8 cellular contexts compared by ENCODE assay signal in the genomic region with DNA sequence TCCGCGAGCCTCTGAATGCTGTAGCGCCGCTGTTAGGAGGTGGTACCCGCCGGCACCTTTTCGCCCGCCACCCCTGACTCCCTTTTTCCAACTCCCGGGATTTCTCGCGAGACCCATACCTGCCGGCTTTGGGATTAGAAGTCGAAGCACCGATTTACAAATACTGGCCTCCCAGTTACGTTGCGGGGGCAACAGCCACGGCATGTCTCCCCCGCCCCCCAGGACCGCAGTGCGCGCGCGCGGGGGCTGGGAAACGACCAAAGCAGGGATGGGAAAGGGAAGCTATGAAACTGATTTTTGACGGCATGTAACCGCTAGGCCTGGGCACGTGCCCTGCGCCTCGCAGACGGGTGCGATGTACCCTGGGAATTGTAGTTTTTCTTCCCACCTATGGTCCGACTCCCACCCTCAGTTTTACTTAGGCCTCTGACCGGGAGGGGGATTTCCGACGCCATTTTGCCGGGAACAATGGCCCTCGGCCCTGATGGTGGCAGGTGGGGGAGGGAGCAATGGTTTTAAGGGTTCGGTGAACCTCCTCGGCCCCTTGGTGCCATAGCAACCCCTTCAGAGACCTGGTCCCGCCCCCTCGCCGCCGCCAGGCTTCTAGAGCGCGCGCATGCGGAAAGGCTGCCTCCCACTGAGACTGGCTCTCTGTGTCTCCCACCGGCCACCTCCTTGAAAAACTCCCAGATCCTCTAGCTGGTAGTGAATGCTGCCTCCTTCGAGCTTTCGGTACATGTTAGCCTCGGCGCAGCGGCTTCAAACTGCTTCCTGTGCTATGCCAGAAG. TPM values are rescaled to one million over a fixed set of nuclear protein-coding genes. Genes with fewer than 3 reads are reported as not detected.
DNase-seq lines count a peak whose midpoint lies in the region; ATAC-seq lines count a peak whose summit lies in the region.

No MANE protein-coding gene starts in this region.

- H3K9ac ChIP-seq in Karpas-422 (ENCODE audit: low read length): no peak overlapping the region

- peak; percentile 85 for DNase-seq in NCI-H1436 (lab: John Stamatoyannopoulos, UW)
- DNase-seq in activated CD4-positive, alpha-beta T cell treated with anti-CD3 and anti-CD28 coated beads for 4 hours: peak; percentile 35 to 44
- peak; percentile 53 for DNase-seq in dedifferentiated amniotic fluid mesenchymal stem cell (ENCODE audit: extremely low spot score)
- DNase-seq in left lobe of liver (ENCODE audit: low spot score): peak; percentile 52
- peak; percentile 41 to 57 for DNase-seq in stimulated activated CD4-positive, alpha-beta T cell treated with anti-CD3 and anti-CD28 coated beads, Interleukin-2, amount 100 ng/mL, for 24 hours
- DNase-seq in Karpas-422: no peak

- no peaks in the 10 kb centered on the region for H3K27me3 ChIP-seq in Karpas-422 (ENCODE audit: low read length)

- H3K9me2 ChIP-seq in Karpas-422 (replicated peaks; ENCODE audit: insufficient read depth, low read length): no peaks in the 10 kb centered on the region

- ATAC-seq in left lobe of liver: peak; percentile 45
- no peak for ATAC-seq in HG03045 (IDR thresholded peaks at IDR 0.05; ENCODE audit: unreplicated experiment)

- H2AFZ ChIP-seq in Karpas-422 (ENCODE audit: low read length): no peak overlapping the region

- no peaks in the 10 kb centered on the region for H3K79me2 ChIP-seq in Karpas-422 (ENCODE audit: low read length)

- no peaks in the 10 kb centered on the region for H3K4me1 ChIP-seq in Karpas-422 (ENCODE audit: low read length)

- peak overlapping the region; percentile 4; the same call in 1 of the 2 replicates for H3K4me3 ChIP-seq in GM08714 (ENCODE audit: low read length)
- H3K4me3 ChIP-seq in Karpas-422 (ENCODE audit: low read length): no peak overlapping the region

- H3K36me3 ChIP-seq in Karpas-422 (ENCODE audit: insufficient read depth, low read length): no peaks in the 10 kb centered on the region

- no peak overlapping the region for H3K27ac ChIP-seq in Karpas-422 (ENCODE audit: low read length)

- H4K20me1 ChIP-seq in Karpas-422 (ENCODE audit: insufficient read depth, low read depth, low read length): no peaks in the 10 kb centered on the region

- no peak overlapping the region for H3K4me2 ChIP-seq in Karpas-422 (ENCODE audit: low read depth, low read length, poor library complexity, severe bottlenecking)

- H3K9me3 ChIP-seq in Karpas-422 (ENCODE audit: low read length): no peaks in the 10 kb centered on the region

RNA-seq across cellular contexts. Expression of a gene that starts 0.8 kb away (rescaled TPM):
- total RNA-seq in left lobe of liver: 13.7 TPM
- 0.04 TPM in 2 replicates for total RNA-seq in Karpas-422 (2014; rRNA removed; shearing (Covaris generic); ENCODE audit: low replicate concordance)

Comparison
In these comparisons a context has a peak if more than half of its experiments do, and no peak if none do; other contexts are left out.
1. RNA of a gene that starts 0.8 kb away (total RNA-seq): 13.7 TPM in left lobe of liver (single experiment); 0.04 TPM in Karpas-422; every median in the first group is over 10 times any median in the second.